9 cellular contexts compared by ENCODE assay signal in genomic region chrX:38285649-38286048, GRCh38.
"Had no signal": no experiment of that assay in that cellular context is flagged by ENCODE, and none has a peak within 500 bp of the region (broad histone marks: within the 10 kb centered on the region; RNA-seq: fewer than 3 reads in every experiment).

No MANE protein-coding gene starts in this region.

- H3K9me3 Mint-ChIP-seq: IgD-negative memory B cell had no signal

- H3K27ac ChIP-seq: GM23248, HL-60 had no signal

- H3K36me3 Mint-ChIP-seq: IgD-negative memory B cell had no signal

- H3K4me3 ChIP-seq: GM23248, HAP-1 had no signal

- H3K27me3 Mint-ChIP-seq: IgD-negative memory B cell had no signal

- H3K27ac Mint-ChIP-seq: IgD-negative memory B cell had no signal

- H3K36me3 ChIP-seq: HAP-1 had no signal

- DNase-seq: GM23248, GOT3, H7, KBM-7 had no signal

- H3K4me3 Mint-ChIP-seq: IgD-negative memory B cell had no signal

- H3K9me3 ChIP-seq: HAP-1 had no signal

- ATAC-seq: HCT116, HepG2 had no signal
